In genomic region chr3:146334151-146334550, GRCh38 we compare ENCODE assay signal across 14 cellular contexts.
DNase-seq lines count a peak whose midpoint lies in the region; ATAC-seq, FAIRE-seq and TF ChIP-seq lines count a peak whose summit lies in the region.
"Had no signal": no experiment of that assay in that cellular context is flagged by ENCODE, and none has a peak within 500 bp of the region (broad histone marks: within the 10 kb centered on the region; RNA-seq: fewer than 3 reads in every experiment).

No MANE protein-coding gene starts in this region.

- no peak for TF ChIP-seq POLR2A in right lobe of liver (IDR thresholded peaks at IDR 0.05)
- no peak for TF ChIP-seq POLR2A in GM12891 (IDR thresholded peaks at IDR 0.05; ENCODE audit: low read depth, low read length)

- 82% methylated on average over 7 of the region's 7 CpGs for WGBS in right lobe of liver (ENCODE audit: insufficient coverage, low coverage, low lambda C conversion rate, missing lambda C conversion rate)

- H3K9me3 Mint-ChIP-seq in Calu3 (ENCODE audit: low read depth, unreplicated experiment) (peaks cover 5% of the 10 kb centered on the region), nephron progenitor cell (no peaks in the 10 kb centered on the region)
- H3K9me3 Mint-ChIP-seq in activated naive CD4-positive, alpha-beta T cell treated with anti-CD3 and anti-CD28 coated beads, Interleukin-2, amount 10 ng/mL, durations not matched to agents 7 days and 5 days = no peaks in the 10 kb centered on the region

- H3K36me3 Mint-ChIP-seq in Calu3 (ENCODE audit: insufficient read depth, unreplicated experiment) (no peaks in the 10 kb centered on the region), nephron progenitor cell (ENCODE audit: low read depth) (no peaks in the 10 kb centered on the region)
- no peaks in the 10 kb centered on the region for H3K36me3 Mint-ChIP-seq in activated naive CD4-positive, alpha-beta T cell treated with anti-CD3 and anti-CD28 coated beads, Interleukin-2, amount 10 ng/mL, durations not matched to agents 7 days and 5 days

- H3K36me3 ChIP-seq in MG63 = no peaks in the 10 kb centered on the region
- no peaks in the 10 kb centered on the region for H3K36me3 ChIP-seq in right lobe of liver
- H3K36me3 ChIP-seq: HAP-1, Peyer's patch, tibial artery had no signal

- H3K4me1 ChIP-seq in right lobe of liver = no peaks in the 10 kb centered on the region
- H3K4me1 ChIP-seq: HAP-1, parathyroid adenoma, Peyer's patch, tibial artery had no signal

- TF ChIP-seq CTCF in Calu3 (IDR thresholded peaks at IDR 0.05; ENCODE audit: unreplicated experiment) (peak; percentile 49), right lobe of liver (IDR thresholded peaks at IDR 0.05) (peak in 3 of 4 donors; percentile 10 to 26 (median 14)), nephron progenitor cell (IDR thresholded peaks at IDR 0.05) (no peak)

- no TSS peak for BruUV-seq in Calu3 (replicated peaks; lab: Mats Ljungman, UMichigan)

- intact Hi-C loops in Calu3 (cut with micrococcal nuclease; ENCODE audit: unreplicated experiment) = loop anchor here (1.0 to 2.0 kb wide), 3 partner anchors 169 to 307 kb away; no protein-coding TSS in a partner anchor
- intact Hi-C loops in right lobe of liver (cut with DNase I) = loop anchor here in 1 of 2 donors (10.0 kb wide), 1 partner anchor 119 kb away; no protein-coding TSS in a partner anchor

- H3K27me3 Mint-ChIP-seq in Calu3 (ENCODE audit: unreplicated experiment) = no peaks in the 10 kb centered on the region
- peaks cover 6% of the 10 kb centered on the region for H3K27me3 Mint-ChIP-seq in activated naive CD4-positive, alpha-beta T cell treated with anti-CD3 and anti-CD28 coated beads, Interleukin-2, amount 10 ng/mL, durations not matched to agents 7 days and 5 days
- no peaks in the 10 kb centered on the region for H3K27me3 Mint-ChIP-seq in nephron progenitor cell (ENCODE audit: low read depth, poor library complexity)

- H3K27ac Mint-ChIP-seq in Calu3 (ENCODE audit: unreplicated experiment) (no peak overlapping the region), nephron progenitor cell (no peak overlapping the region)
- H3K27ac Mint-ChIP-seq in activated naive CD4-positive, alpha-beta T cell treated with anti-CD3 and anti-CD28 coated beads, Interleukin-2, amount 10 ng/mL, durations not matched to agents 7 days and 5 days = no peak overlapping the region

- ATAC-seq in right lobe of liver = peak in 2 of 4 donors; percentile 20 to 41

- H3K4me3 Mint-ChIP-seq in Calu3 (ENCODE audit: low read depth, unreplicated experiment) (no peak overlapping the region), nephron progenitor cell (no peak overlapping the region)
- no peak overlapping the region for H3K4me3 Mint-ChIP-seq in activated naive CD4-positive, alpha-beta T cell treated with anti-CD3 and anti-CD28 coated beads, Interleukin-2, amount 10 ng/mL, durations not matched to agents 7 days and 5 days

- DNase-seq in Calu3 (peak; percentile 77), MG63 (peak; percentile 36), dedifferentiated amniotic fluid mesenchymal stem cell (ENCODE audit: extremely low spot score) (peak; percentile 50), right lobe of liver (no peak), GM12891 (ENCODE audit: insufficient read length, low spot score) (no peak), nephron progenitor cell (no peak), NCI-H524 treated with DMSO at 0.1 percent for 48 hours (lab: John Stamatoyannopoulos, UW) (no peak)
- no peak for DNase-seq in activated naive CD4-positive, alpha-beta T cell treated with anti-CD3 and anti-CD28 coated beads, Interleukin-2, amount 10 ng/mL, durations not matched to agents 7 days and 5 days
- DNase-seq: DMS79, NCI-H1930, Peyer's patch had no signal

- H3K27ac ChIP-seq in right lobe of liver = no peak overlapping the region
- H3K27ac ChIP-seq: parathyroid adenoma, Peyer's patch, tibial artery had no signal

- H3K4me1 Mint-ChIP-seq in Calu3 (ENCODE audit: low read depth, unreplicated experiment) (peaks cover 24% of the 10 kb centered on the region), nephron progenitor cell (no peaks in the 10 kb centered on the region)
- H3K4me1 Mint-ChIP-seq in activated naive CD4-positive, alpha-beta T cell treated with anti-CD3 and anti-CD28 coated beads, Interleukin-2, amount 10 ng/mL, durations not matched to agents 7 days and 5 days = no peaks in the 10 kb centered on the region

- no peaks in the 10 kb centered on the region for H3K27me3 ChIP-seq in MG63
- no peaks in the 10 kb centered on the region for H3K27me3 ChIP-seq in right lobe of liver
- H3K27me3 ChIP-seq: Peyer's patch, tibial artery had no signal

- no peak for FAIRE-seq in GM12891 (lab: Jason Lieb, UNC)

- 0 out of 2 replicates have a peak, but pooled peaks cover 1% of the 10 kb centered on the region for H3K9me3 ChIP-seq in MG63
- no peaks in the 10 kb centered on the region for H3K9me3 ChIP-seq in right lobe of liver
- H3K9me3 ChIP-seq: HAP-1, Peyer's patch, tibial artery had no signal

- no peak overlapping the region for H3K4me3 ChIP-seq in MG63
- no peak overlapping the region for H3K4me3 ChIP-seq in right lobe of liver
- H3K4me3 ChIP-seq: HAP-1, Peyer's patch, tibial artery had no signal

- CTCF ChIA-PET in Calu3 (lab: Charles Lee) = interaction anchor here (1.0 to 2.5 kb wide), 4 partner anchors 48 to 247 kb away, joined by 3 to 18 read pairs (median 4); no protein-coding TSS in a partner anchor
- CTCF ChIA-PET in activated naive CD4-positive, alpha-beta T cell treated with anti-CD3 and anti-CD28 coated beads, Interleukin-2, amount 10 ng/mL, durations not matched to agents 7 days and 5 days (lab: Charles Lee) = interaction anchor here (0.7 kb wide), 1 partner anchor 9 kb away, joined by 3 read pairs; no protein-coding TSS in a partner anchor

TF ChIP-seq in GM12891, 5 proteins besides CTCF, POLR2A, EP300 and RAD21:
- no peak for TF ChIP-seq POU2F2 (IDR thresholded peaks at IDR 0.05; ENCODE audit: low read depth, low read length)
- no peak for TF ChIP-seq TAF1 (IDR thresholded peaks at IDR 0.05; ENCODE audit: low read depth, low read length)
- TF ChIP-seq SPI1 (IDR thresholded peaks at IDR 0.05; ENCODE audit: low read depth, low read length) = no peak
- no peak for TF ChIP-seq POLR2AphosphoS5 (IDR thresholded peaks at IDR 0.05; ENCODE audit: low read depth, low read length)
- no peak for TF ChIP-seq PAX5 (IDR thresholded peaks at IDR 0.05; ENCODE audit: insufficient read depth, low read length, severe bottlenecking)
TF ChIP-seq in GM12891: peak in this region for 0.

Comparison
In these comparisons a context has a peak if more than half of its experiments do, and no peak if none do; other contexts are left out.
1. DNase-seq: peak in Calu3 (single experiment), MG63 (single experiment) and dedifferentiated amniotic fluid mesenchymal stem cell (single experiment); none in right lobe of liver (0 of 3), GM12891 (single experiment), activated naive CD4-positive, alpha-beta T cell treated with anti-CD3 and anti-CD28 coated beads, Interleukin-2, amount 10 ng/mL, durations not matched to agents 7 days and 5 days (single experiment), nephron progenitor cell (single experiment) and NCI-H524 treated with DMSO at 0.1 percent for 48 hours (single experiment).